Comparison of ENCODE assay signal across 8 cellular contexts in the genomic region with DNA sequence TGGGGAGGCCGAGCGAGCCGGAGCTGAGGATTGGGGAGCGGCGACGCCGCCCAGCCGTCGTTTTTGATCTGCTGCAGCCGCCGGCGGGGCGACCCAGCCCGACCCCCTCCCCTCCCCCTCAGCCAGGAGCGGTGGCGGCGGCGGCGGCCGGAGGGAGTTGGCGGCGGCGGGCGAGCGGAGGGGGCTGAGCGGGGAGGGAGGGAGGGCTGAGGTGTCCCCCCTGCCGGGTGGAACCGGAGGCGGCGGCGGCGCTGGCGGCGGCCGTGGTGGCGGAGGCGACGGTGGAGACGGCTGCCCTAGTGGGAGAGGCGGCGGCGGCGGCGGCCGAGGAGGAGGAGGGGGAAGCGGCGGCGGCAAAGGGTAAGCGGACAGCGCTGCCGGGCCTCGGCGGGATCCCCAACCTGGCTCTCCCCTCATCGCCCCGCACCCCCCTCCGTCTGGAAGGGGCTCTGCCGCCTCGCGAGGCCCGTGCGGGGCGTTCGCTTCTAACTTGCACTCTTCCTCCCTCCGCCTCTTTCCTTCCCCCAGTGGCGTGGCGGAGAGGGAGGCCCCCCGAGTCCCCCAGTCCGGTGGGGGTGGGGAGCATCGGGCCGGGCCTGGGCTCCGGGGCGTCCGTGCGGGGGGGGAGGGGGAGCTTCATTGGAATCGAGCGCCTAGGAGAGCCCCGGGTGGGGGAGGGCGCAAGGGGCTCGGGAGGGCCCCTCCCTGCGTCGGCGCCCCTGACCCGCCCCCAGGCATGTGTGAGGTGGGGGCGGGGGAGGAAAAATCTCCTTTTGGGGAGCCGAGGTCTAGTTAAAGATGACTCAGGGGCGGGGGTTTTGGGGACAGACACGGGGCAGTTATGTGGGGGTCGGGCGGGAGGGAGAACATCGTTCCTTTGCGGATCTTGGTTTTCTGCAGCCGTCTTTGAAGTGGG. TPM values are rescaled to one million over a fixed set of nuclear protein-coding genes. Genes with fewer than 3 reads are reported as not detected.
A peak's percentile ranks its signal among the peaks of the same experiment; 100 is the strongest.
DNase-seq lines count a peak whose midpoint lies in the region; FAIRE-seq and TF ChIP-seq lines count a peak whose summit lies in the region.

A gene with protein sequence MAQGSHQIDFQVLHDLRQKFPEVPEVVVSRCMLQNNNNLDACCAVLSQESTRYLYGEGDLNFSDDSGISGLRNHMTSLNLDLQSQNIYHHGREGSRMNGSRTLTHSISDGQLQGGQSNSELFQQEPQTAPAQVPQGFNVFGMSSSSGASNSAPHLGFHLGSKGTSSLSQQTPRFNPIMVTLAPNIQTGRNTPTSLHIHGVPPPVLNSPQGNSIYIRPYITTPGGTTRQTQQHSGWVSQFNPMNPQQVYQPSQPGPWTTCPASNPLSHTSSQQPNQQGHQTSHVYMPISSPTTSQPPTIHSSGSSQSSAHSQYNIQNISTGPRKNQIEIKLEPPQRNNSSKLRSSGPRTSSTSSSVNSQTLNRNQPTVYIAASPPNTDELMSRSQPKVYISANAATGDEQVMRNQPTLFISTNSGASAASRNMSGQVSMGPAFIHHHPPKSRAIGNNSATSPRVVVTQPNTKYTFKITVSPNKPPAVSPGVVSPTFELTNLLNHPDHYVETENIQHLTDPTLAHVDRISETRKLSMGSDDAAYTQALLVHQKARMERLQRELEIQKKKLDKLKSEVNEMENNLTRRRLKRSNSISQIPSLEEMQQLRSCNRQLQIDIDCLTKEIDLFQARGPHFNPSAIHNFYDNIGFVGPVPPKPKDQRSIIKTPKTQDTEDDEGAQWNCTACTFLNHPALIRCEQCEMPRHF (plus strand): TSS at position 57 of the 916 bp plus-strand sequence. CDS start 52,286 bp downstream, outside the sequence.

- FAIRE-seq in H54 (lab: Jason Lieb, UNC), result no peak

- H3K27me3 Mint-ChIP-seq in activated CD4-positive, alpha-beta memory T cell treated with anti-CD3 and anti-CD28 coated beads, Interleukin-2, amount 10 ng/mL, durations not matched to agents 7 days and 5 days, result no peaks in the 10 kb centered on the region
- peaks cover 8% of the 10 kb centered on the region for H3K27me3 Mint-ChIP-seq in mesothelial cell of epicardium (ENCODE audit: low read depth)

- peaks cover 9% of the 10 kb centered on the region for H3K4me1 ChIP-seq in HEK293 (ENCODE audit: control insufficient read depth, insufficient read depth, low read length)

- H3K36me3 Mint-ChIP-seq in activated CD4-positive, alpha-beta memory T cell treated with anti-CD3 and anti-CD28 coated beads, Interleukin-2, amount 10 ng/mL, durations not matched to agents 7 days and 5 days (ENCODE audit: low read depth), result peaks cover 50% of the 10 kb centered on the region
- H3K36me3 Mint-ChIP-seq in mesothelial cell of epicardium, result no peaks in the 10 kb centered on the region

- H3K36me3 ChIP-seq in HEK293 (ENCODE audit: control insufficient read depth in 2 of 2, insufficient read depth in 1 of 2, low read length in 2 of 2), result no peaks in the 10 kb centered on the region

- peak within 1 kb of the TSS; percentile 90 for H3K27ac Mint-ChIP-seq in activated CD4-positive, alpha-beta memory T cell treated with anti-CD3 and anti-CD28 coated beads, Interleukin-2, amount 10 ng/mL, durations not matched to agents 7 days and 5 days
- H3K27ac Mint-ChIP-seq in mesothelial cell of epicardium, result peak within 1 kb of the TSS; percentile 94

- peak; percentile 55 for DNase-seq in NCI-H1092 (lab: John Stamatoyannopoulos, UW)
- peak; percentile 79 for DNase-seq in activated CD4-positive, alpha-beta memory T cell treated with anti-CD3 and anti-CD28 coated beads, Interleukin-2, amount 10 ng/mL, durations not matched to agents 7 days and 5 days
- DNase-seq in effector CD8-positive, alpha-beta T cell (lab: John Stamatoyannopoulos, UW), result peak; percentile 51
- DNase-seq in mesothelial cell of epicardium (ENCODE audit: low spot score in 2 of 2, unreplicated experiment in 2 of 2), result peak; percentile 29 to 75
- peak; percentile 54 for DNase-seq in stimulated activated CD8-positive, alpha-beta memory T cell treated with anti-CD3 and anti-CD28 coated beads, Interleukin-15, amount 100 ng/mL, for 24 hours (ENCODE audit: low read depth)
- no peak for DNase-seq in H54 (ENCODE audit: insufficient read length, low spot score)

- TF ChIP-seq POLR2A in H54 (IDR thresholded peaks at IDR 0.05; ENCODE audit: low read depth, low read length), result no peak

- POLR2A ChIA-PET in HEK293 (lab: Yijun Ruan, JAX), result interaction anchor here (0.6 to 2.1 kb wide), 8 partner anchors 14 to 155 kb away, joined by 3 to 8 read pairs (median 4); no protein-coding TSS in a partner anchor
- POLR2A ChIA-PET in activated CD4-positive, alpha-beta memory T cell treated with anti-CD3 and anti-CD28 coated beads, Interleukin-2, amount 10 ng/mL, durations not matched to agents 7 days and 5 days (lab: Charles Lee), result interaction anchor here (0.6 to 14.4 kb wide), 44 partner anchors 9 to 287 kb away, joined by 3 to 259 read pairs (median 4); no protein-coding TSS in a partner anchor

- peaks cover 3% of the 10 kb centered on the region for H3K9me3 Mint-ChIP-seq in activated CD4-positive, alpha-beta memory T cell treated with anti-CD3 and anti-CD28 coated beads, Interleukin-2, amount 10 ng/mL, durations not matched to agents 7 days and 5 days
- H3K9me3 Mint-ChIP-seq in mesothelial cell of epicardium, result peaks cover 6% of the 10 kb centered on the region

- H3K4me3 Mint-ChIP-seq in activated CD4-positive, alpha-beta memory T cell treated with anti-CD3 and anti-CD28 coated beads, Interleukin-2, amount 10 ng/mL, durations not matched to agents 7 days and 5 days, result peak within 1 kb of the TSS; percentile 84
- peak within 1 kb of the TSS; percentile 81 for H3K4me3 Mint-ChIP-seq in mesothelial cell of epicardium

- H3K4me3 ChIP-seq in GM08714 (ENCODE audit: low read length) (peak within 1 kb of the TSS; percentile 100), HEK293 (ENCODE audit: low read depth, low read length) (peak within 1 kb of the TSS; percentile 76)

- no peaks in the 10 kb centered on the region for H3K9me3 ChIP-seq in HEK293 (ENCODE audit: control insufficient read depth, insufficient read depth, low read depth, low read length)

- H3K27ac ChIP-seq in HEK293 (ENCODE audit: extremely low read depth, low read depth, low read length), result peak within 1 kb of the TSS; percentile 98

- peaks cover 36% of the 10 kb centered on the region for H3K4me1 Mint-ChIP-seq in activated CD4-positive, alpha-beta memory T cell treated with anti-CD3 and anti-CD28 coated beads, Interleukin-2, amount 10 ng/mL, durations not matched to agents 7 days and 5 days
- H3K4me1 Mint-ChIP-seq in mesothelial cell of epicardium, result peaks cover 34% of the 10 kb centered on the region

- TF ChIP-seq CTCF in HEK293 (tag by site-specific recombination; IDR thresholded peaks at IDR 0.05) (0 out of 2 replicates have a peak, but pooled peaks have one; percentile 14), mesothelial cell of epicardium (IDR thresholded peaks at IDR 0.05; ENCODE audit: unreplicated experiment) (no peak)

- CTCF ChIA-PET in HEK293 (lab: Yijun Ruan, JAX), result no interaction called here
- CTCF ChIA-PET in activated CD4-positive, alpha-beta memory T cell treated with anti-CD3 and anti-CD28 coated beads, Interleukin-2, amount 10 ng/mL, durations not matched to agents 7 days and 5 days (lab: Charles Lee), result interaction anchor here (0.8 to 2.1 kb wide), 6 partner anchors 164 to 287 kb away, joined by 3 to 8 read pairs (median 4); no protein-coding TSS in a partner anchor

TF ChIP-seq in HEK293, 187 proteins besides CTCF, POLR2A, EP300 and RAD21 (continues in another document):
- TF ChIP-seq ZNF629 (tag by site-specific recombination; IDR thresholded peaks at IDR 0.05), result no peak
- TF ChIP-seq ZNF248 (tag by site-specific recombination; IDR thresholded peaks at IDR 0.05), result no peak
- TF ChIP-seq ZNF354C (tag by site-specific recombination; IDR thresholded peaks at IDR 0.05; ENCODE audit: borderline replicate concordance, low read depth), result no peak
- TF ChIP-seq BCL11B (tag by site-specific recombination; IDR thresholded peaks at IDR 0.05; ENCODE audit: low read depth), result no peak
- peak; percentile 95 for TF ChIP-seq ZNF341 (tag by site-specific recombination; IDR thresholded peaks at IDR 0.05; ENCODE audit: low read depth)
- TF ChIP-seq ZNF394 (tag by site-specific recombination; IDR thresholded peaks at IDR 0.05; ENCODE audit: borderline replicate concordance), result no peak
- TF ChIP-seq, protein P1, sequence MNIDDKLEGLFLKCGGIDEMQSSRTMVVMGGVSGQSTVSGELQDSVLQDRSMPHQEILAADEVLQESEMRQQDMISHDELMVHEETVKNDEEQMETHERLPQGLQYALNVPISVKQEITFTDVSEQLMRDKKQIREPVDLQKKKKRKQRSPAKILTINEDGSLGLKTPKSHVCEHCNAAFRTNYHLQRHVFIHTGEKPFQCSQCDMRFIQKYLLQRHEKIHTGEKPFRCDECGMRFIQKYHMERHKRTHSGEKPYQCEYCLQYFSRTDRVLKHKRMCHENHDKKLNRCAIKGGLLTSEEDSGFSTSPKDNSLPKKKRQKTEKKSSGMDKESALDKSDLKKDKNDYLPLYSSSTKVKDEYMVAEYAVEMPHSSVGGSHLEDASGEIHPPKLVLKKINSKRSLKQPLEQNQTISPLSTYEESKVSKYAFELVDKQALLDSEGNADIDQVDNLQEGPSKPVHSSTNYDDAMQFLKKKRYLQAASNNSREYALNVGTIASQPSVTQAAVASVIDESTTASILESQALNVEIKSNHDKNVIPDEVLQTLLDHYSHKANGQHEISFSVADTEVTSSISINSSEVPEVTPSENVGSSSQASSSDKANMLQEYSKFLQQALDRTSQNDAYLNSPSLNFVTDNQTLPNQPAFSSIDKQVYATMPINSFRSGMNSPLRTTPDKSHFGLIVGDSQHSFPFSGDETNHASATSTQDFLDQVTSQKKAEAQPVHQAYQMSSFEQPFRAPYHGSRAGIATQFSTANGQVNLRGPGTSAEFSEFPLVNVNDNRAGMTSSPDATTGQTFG (tag by site-specific recombination; IDR thresholded peaks at IDR 0.05; ENCODE audit: borderline replicate concordance), result no peak
- peak; percentile 72 for TF ChIP-seq KLF16 (tag by site-specific recombination; IDR thresholded peaks at IDR 0.05)
- no peak for TF ChIP-seq ZNF548 (tag by site-specific recombination; IDR thresholded peaks at IDR 0.05)
- no peak for TF ChIP-seq ZNF624 (tag by site-specific recombination; IDR thresholded peaks at IDR 0.05)
- TF ChIP-seq, protein P2, sequence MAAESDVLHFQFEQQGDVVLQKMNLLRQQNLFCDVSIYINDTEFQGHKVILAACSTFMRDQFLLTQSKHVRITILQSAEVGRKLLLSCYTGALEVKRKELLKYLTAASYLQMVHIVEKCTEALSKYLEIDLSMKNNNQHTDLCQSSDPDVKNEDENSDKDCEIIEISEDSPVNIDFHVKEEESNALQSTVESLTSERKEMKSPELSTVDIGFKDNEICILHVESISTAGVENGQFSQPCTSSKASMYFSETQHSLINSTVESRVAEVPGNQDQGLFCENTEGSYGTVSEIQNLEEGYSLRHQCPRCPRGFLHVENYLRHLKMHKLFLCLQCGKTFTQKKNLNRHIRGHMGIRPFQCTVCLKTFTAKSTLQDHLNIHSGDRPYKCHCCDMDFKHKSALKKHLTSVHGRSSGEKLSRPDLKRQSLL (tag by site-specific recombination; IDR thresholded peaks at IDR 0.05), result no peak

RNA-seq across cellular contexts. Expression of the gene that starts here (rescaled TPM):
- 100 to 1,000 TPM; 169 to 170 TPM for total RNA-seq in activated CD4-positive, alpha-beta memory T cell treated with anti-CD3 and anti-CD28 coated beads, Interleukin-2, amount 10 ng/mL, durations not matched to agents 7 days and 5 days
- 71.3 to 72.7 TPM (median 72.0 TPM) in 3 replicates for total RNA-seq in mesothelial cell of epicardium
